In the genomic region with DNA sequence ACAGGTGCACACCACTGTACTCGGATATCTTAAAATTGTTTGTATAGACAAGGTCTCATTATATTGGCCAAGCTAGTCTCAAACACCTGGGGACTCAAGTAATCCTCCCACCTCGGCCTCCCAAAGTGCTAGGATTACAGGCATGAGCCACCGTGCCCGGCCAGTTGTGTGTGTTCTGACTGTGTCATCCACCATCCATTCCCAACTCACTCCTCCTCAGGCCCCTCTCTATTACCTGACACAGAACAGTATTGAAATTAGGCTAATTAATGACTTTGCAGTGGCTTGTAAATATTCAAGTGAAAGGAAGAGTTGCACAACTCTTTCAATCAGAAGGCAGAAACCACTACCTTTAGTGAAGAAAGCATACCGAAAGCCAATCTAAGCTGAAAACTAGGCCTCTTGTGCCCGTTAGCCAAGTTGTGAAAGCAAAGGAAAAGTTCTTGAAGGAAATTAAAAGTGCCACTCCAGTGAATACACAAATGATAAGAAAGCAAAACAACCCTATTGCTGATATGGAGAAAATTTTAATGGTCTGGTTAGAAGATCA, we compare ENCODE assay signal across 26 cellular contexts. TPM values are rescaled to one million over a fixed set of nuclear protein-coding genes. Genes with fewer than 3 reads are reported as not detected.
A peak's percentile ranks its signal among the peaks of the same experiment; 100 is the strongest.
DNase-seq lines count a peak whose midpoint lies in the region; ATAC-seq, FAIRE-seq and TF ChIP-seq lines count a peak whose summit lies in the region.
"Had no signal": no experiment of that assay in that cellular context is flagged by ENCODE, and none has a peak within 500 bp of the region (broad histone marks: within the 10 kb centered on the region; RNA-seq: fewer than 3 reads in every experiment).

No MANE protein-coding gene starts in this region.

- intact Hi-C loops in activated CD8-positive, alpha-beta T cell treated with anti-CD3 and anti-CD28 coated beads for 36 hours (cut with micrococcal nuclease) = no loop called here
- intact Hi-C loops in stomach (cut with DNase I; ENCODE audit: low total_unique reads) = no loop called here

- CTCF ChIA-PET in activated CD8-positive, alpha-beta T cell treated with anti-CD3 and anti-CD28 coated beads, Interleukin-2, amount 10 ng/mL, durations not matched to agents 7 days and 5 days (lab: Charles Lee) = no interaction called here
- CTCF ChIA-PET in activated CD8-positive, alpha-beta T cell treated with anti-CD3 and anti-CD28 coated beads for 36 hours (lab: Charles Lee) = interaction anchor here (3.1 kb wide), 1 partner anchor 29 kb away, joined by 11 read pairs; a partner anchor contains a TSS
- CTCF ChIA-PET in HEK293 (lab: Yijun Ruan, JAX) = no interaction called here

- H3K4me3 ChIP-seq in HEK293 (ENCODE audit: low read depth, low read length) = no peak overlapping the region
- no peak overlapping the region for H3K4me3 ChIP-seq in endodermal cell (ENCODE audit: low read length)
- no peak overlapping the region for H3K4me3 ChIP-seq in stomach
- H3K4me3 ChIP-seq: body of pancreas, gastroesophageal sphincter, Peyer's patch, thoracic aorta had no signal

- FAIRE-seq in GM19239 (lab: Jason Lieb, UNC) = no peak
- FAIRE-seq: G401.6 had no signal

- peaks cover 38% of the 10 kb centered on the region for H3K36me3 Mint-ChIP-seq in activated CD8-positive, alpha-beta T cell treated with anti-CD3 and anti-CD28 coated beads, Interleukin-2, amount 10 ng/mL, durations not matched to agents 7 days and 5 days (ENCODE audit: low read depth)
- peaks cover 23% of the 10 kb centered on the region for H3K36me3 Mint-ChIP-seq in activated CD8-positive, alpha-beta T cell treated with anti-CD3 and anti-CD28 coated beads for 36 hours (ENCODE audit: low read depth)
- H3K36me3 Mint-ChIP-seq in endodermal cell (ENCODE audit: low read depth) = peaks cover 53% of the 10 kb centered on the region

- no peaks in the 10 kb centered on the region for H3K4me1 ChIP-seq in HEK293 (ENCODE audit: control insufficient read depth, insufficient read depth, low read length)
- H3K4me1 ChIP-seq in endodermal cell (ENCODE audit: control insufficient read depth, insufficient read depth, low read length) = no peaks in the 10 kb centered on the region
- peaks cover 0 to 17% (median 13%) of the 10 kb centered on the region in 4 donors for H3K4me1 ChIP-seq in stomach
- H3K4me1 ChIP-seq: body of pancreas, gastroesophageal sphincter, Peyer's patch had no signal

- H3K9me3 ChIP-seq in HEK293 (ENCODE audit: control insufficient read depth, insufficient read depth, low read depth, low read length) (no peaks in the 10 kb centered on the region), endodermal cell (ENCODE audit: control insufficient read depth, low read length) (peaks cover 11% of the 10 kb centered on the region), stomach (no peaks in the 10 kb centered on the region)
- H3K9me3 ChIP-seq: body of pancreas, gastroesophageal sphincter, Peyer's patch, thoracic aorta had no signal

- H3K9me3 Mint-ChIP-seq in activated CD8-positive, alpha-beta T cell treated with anti-CD3 and anti-CD28 coated beads, Interleukin-2, amount 10 ng/mL, durations not matched to agents 7 days and 5 days (ENCODE audit: insufficient read depth) = no peaks in the 10 kb centered on the region
- no peaks in the 10 kb centered on the region for H3K9me3 Mint-ChIP-seq in activated CD8-positive, alpha-beta T cell treated with anti-CD3 and anti-CD28 coated beads for 36 hours
- peaks cover 3% of the 10 kb centered on the region for H3K9me3 Mint-ChIP-seq in endodermal cell

- TF ChIP-seq CTCF in activated CD8-positive, alpha-beta T cell treated with anti-CD3 and anti-CD28 coated beads for 36 hours (IDR thresholded peaks at IDR 0.05) = no peak
- TF ChIP-seq CTCF in HEK293 (tag by site-specific recombination; IDR thresholded peaks at IDR 0.05) (no peak), endodermal cell (conservative IDR thresholded peaks at IDR 0.05) (no peak), stomach (IDR thresholded peaks at IDR 0.05) (no peak)

- DNase-seq in activated CD8-positive, alpha-beta T cell treated with anti-CD3 and anti-CD28 coated beads, Interleukin-2, amount 10 ng/mL, durations not matched to agents 7 days and 5 days = no peak
- no peak for DNase-seq in activated CD8-positive, alpha-beta T cell treated with anti-CD3 and anti-CD28 coated beads for 36 hours
- DNase-seq in endodermal cell (no peak), stomach (no peak), foreskin melanocyte (no peak), GM19239 (ENCODE audit: insufficient read length, low spot score) (no peak), GF-D8 (lab: John Stamatoyannopoulos, UW) (no peak)
- DNase-seq: activated CD4-positive, alpha-beta T cell treated with anti-CD3 and anti-CD28 coated beads for 48 hours; activated CD8-positive, alpha-beta memory T cell treated with anti-CD3 and anti-CD28 coated beads, Interleukin-2, amount 50 U/mL, for 48 hours; activated effector memory CD4-positive, alpha-beta T cell treated with anti-CD3 and anti-CD28 coated beads, Interleukin-2, amount 50 U/mL, for 16 hours; body of pancreas; cerebellar nuclear complex; DMS53; H7; hypothalamus; NCI-H2081; NCI-H226; NCI-H69; Peyer's patch; SIG-M5; stimulated activated naive CD8-positive, alpha-beta T cell treated with anti-CD3 and anti-CD28 coated beads, Interleukin-15, Interleukin-2, amounts not matched to agents 100 U/mL and 50 U/mL, for 24 hours had no signal

- no peak overlapping the region for H3K4me3 Mint-ChIP-seq in activated CD8-positive, alpha-beta T cell treated with anti-CD3 and anti-CD28 coated beads, Interleukin-2, amount 10 ng/mL, durations not matched to agents 7 days and 5 days
- no peak overlapping the region for H3K4me3 Mint-ChIP-seq in activated CD8-positive, alpha-beta T cell treated with anti-CD3 and anti-CD28 coated beads for 36 hours
- H3K4me3 Mint-ChIP-seq in endodermal cell = no peak overlapping the region

- H3K9ac ChIP-seq in endodermal cell (ENCODE audit: extremely low read depth, low read length, poor library complexity, severe bottlenecking) = no peak overlapping the region

- no peaks in the 10 kb centered on the region for H3K27me3 Mint-ChIP-seq in activated CD8-positive, alpha-beta T cell treated with anti-CD3 and anti-CD28 coated beads, Interleukin-2, amount 10 ng/mL, durations not matched to agents 7 days and 5 days (ENCODE audit: low read depth)
- no peaks in the 10 kb centered on the region for H3K27me3 Mint-ChIP-seq in activated CD8-positive, alpha-beta T cell treated with anti-CD3 and anti-CD28 coated beads for 36 hours
- no peaks in the 10 kb centered on the region for H3K27me3 Mint-ChIP-seq in endodermal cell (ENCODE audit: insufficient read depth)

- no peak for TF ChIP-seq EP300 in stomach (IDR thresholded peaks at IDR 0.05)

- H3K27me3 ChIP-seq in endodermal cell (ENCODE audit: control insufficient read depth, insufficient read depth, low read length, poor library complexity, severe bottlenecking) (no peaks in the 10 kb centered on the region), stomach (no peaks in the 10 kb centered on the region)
- H3K27me3 ChIP-seq: body of pancreas, gastroesophageal sphincter, Peyer's patch had no signal

- peak overlapping the region; percentile 26 for H3K27ac Mint-ChIP-seq in activated CD8-positive, alpha-beta T cell treated with anti-CD3 and anti-CD28 coated beads, Interleukin-2, amount 10 ng/mL, durations not matched to agents 7 days and 5 days
- H3K27ac Mint-ChIP-seq in activated CD8-positive, alpha-beta T cell treated with anti-CD3 and anti-CD28 coated beads for 36 hours = no peak overlapping the region
- H3K27ac Mint-ChIP-seq in endodermal cell = peak overlapping the region; percentile 29

- H3K36me3 ChIP-seq in HEK293 (ENCODE audit: control insufficient read depth in 2 of 2, insufficient read depth in 1 of 2, low read length in 2 of 2) (peaks cover 38 to 67% of the 10 kb centered on the region in 2 experiments), endodermal cell (ENCODE audit: control insufficient read depth, insufficient read depth, low read length) (peaks cover 75% of the 10 kb centered on the region), stomach (peaks cover 12 to 68% (median 59%) of the 10 kb centered on the region in 4 donors)

- TF ChIP-seq POLR2A in stomach (IDR thresholded peaks at IDR 0.05) = no peak

- POLR2A ChIA-PET in activated CD8-positive, alpha-beta T cell treated with anti-CD3 and anti-CD28 coated beads, Interleukin-2, amount 10 ng/mL, durations not matched to agents 7 days and 5 days (lab: Charles Lee) = no interaction called here
- POLR2A ChIA-PET in activated CD8-positive, alpha-beta T cell treated with anti-CD3 and anti-CD28 coated beads for 36 hours (lab: Charles Lee) = interaction anchor here (0.6 to 0.7 kb wide), 2 partner anchors 101 to 748 kb away, joined by 3 read pairs; no protein-coding TSS in a partner anchor
- POLR2A ChIA-PET in HEK293 (lab: Yijun Ruan, JAX) = no interaction called here

- H3K4me1 Mint-ChIP-seq in activated CD8-positive, alpha-beta T cell treated with anti-CD3 and anti-CD28 coated beads, Interleukin-2, amount 10 ng/mL, durations not matched to agents 7 days and 5 days (ENCODE audit: low read depth) = peaks cover 8% of the 10 kb centered on the region
- H3K4me1 Mint-ChIP-seq in activated CD8-positive, alpha-beta T cell treated with anti-CD3 and anti-CD28 coated beads for 36 hours (ENCODE audit: low read depth) = peaks cover 4% of the 10 kb centered on the region
- H3K4me1 Mint-ChIP-seq in endodermal cell = peaks cover 15% of the 10 kb centered on the region

- H3K27ac ChIP-seq in HEK293 (ENCODE audit: extremely low read depth, low read depth, low read length) (no peak overlapping the region), endodermal cell (ENCODE audit: low read depth, low read length) (no peak overlapping the region), stomach (peak overlapping the region in 3 of 5 donors; percentile 9 to 38 (median 18))
- H3K27ac ChIP-seq: body of pancreas, gastroesophageal sphincter, Peyer's patch, thoracic aorta had no signal

- no peak for ATAC-seq in activated CD8-positive, alpha-beta T cell treated with anti-CD3 and anti-CD28 coated beads, Interleukin-2, amount 10 ng/mL, durations not matched to agents 7 days and 5 days
- ATAC-seq in activated CD8-positive, alpha-beta T cell treated with anti-CD3 and anti-CD28 coated beads for 36 hours = no peak
- ATAC-seq: body of pancreas; gastroesophageal sphincter; left lobe of liver; stimulated activated naive CD8-positive, alpha-beta T cell treated with anti-CD3 and anti-CD28 coated beads, Interleukin-15, Interleukin-2, amounts not matched to agents 100 U/mL and 50 U/mL, for 24 hours had no signal

- WGBS in endodermal cell (ENCODE audit: insufficient coverage in 1 of 2, insufficient read length in 1 of 2), 2 experiments = 93 to 95% methylated on average over 6 of the region's 6 CpGs
- 37 to 76% (median 54%) methylated on average over 6 of the region's 6 CpGs for whole genome bisulfite sequencing in stomach, 5 donors

RNA-seq across cellular contexts. Expression of a gene that starts 28.7 kb away (rescaled TPM):
- total RNA-seq in activated CD8-positive, alpha-beta T cell treated with anti-CD3 and anti-CD28 coated beads, Interleukin-2, amount 10 ng/mL, durations not matched to agents 7 days and 5 days = 10 to 100 TPM; 41.5 to 44.0 TPM
- 10 to 100 TPM; 37.1 to 38.8 TPM for total RNA-seq in activated CD8-positive, alpha-beta T cell treated with anti-CD3 and anti-CD28 coated beads for 36 hours
- total RNA-seq in endodermal cell (10 to 100 TPM; 50.8 to 57.3 TPM), stomach (10 to 100 TPM in 3 of 5 donors, 1 to 10 TPM in 2; 7.0 to 45.5 (median 35.7) TPM)
- polyA plus RNA-seq in endodermal cell (2013, experiment 1 of 2) = 30.3 TPM
- polyA plus RNA-seq in endodermal cell (2013, experiment 2 of 2) = 27.3 TPM
- polyA plus RNA-seq in stomach = 10 to 100 TPM; 10.5 to 13.3 (median 12.7) TPM

Comparison
In these comparisons a context has a peak if more than half of its experiments do, and no peak if none do; other contexts are left out.
1. H3K27ac ChIP-seq: peak in stomach (3 of 5); none in HEK293 (single experiment) and endodermal cell (single experiment).